ENCODE assay signal across 7 cellular contexts in genomic region chr7:75398771-75399700, GRCh38. TPM values are rescaled to one million over a fixed set of nuclear protein-coding genes. Genes with fewer than 3 reads are reported as not detected.
A peak's percentile ranks its signal among the peaks of the same experiment; 100 is the strongest.
DNase-seq lines count a peak whose midpoint lies in the region; ATAC-seq, FAIRE-seq and TF ChIP-seq lines count a peak whose summit lies in the region.
"Not testable (repeated sequence)": the region's sequence is repeated elsewhere in the genome, so short reads cannot be mapped to it uniquely, and the experiment has no call there.

No MANE protein-coding gene starts in this region.

- CTCF ChIA-PET in T-cell (lab: Charles Lee), result not testable (repeated sequence)

- ATAC-seq in GM18511 (IDR thresholded peaks at IDR 0.05; ENCODE audit: unreplicated experiment) (peak; percentile 69), GM19467 (IDR thresholded peaks at IDR 0.05; ENCODE audit: unreplicated experiment) (peak; percentile 50), HG03045 (IDR thresholded peaks at IDR 0.05; ENCODE audit: unreplicated experiment) (peak; percentile 45), T-cell (replicated peaks in 1 of 4) (peak; percentile 84 to 88 (median 86)), heart right ventricle (peak in 6 of 8 donors; percentile 8 to 43 (median 21)), pancreas (peak in 3 of 4 donors; percentile 3 to 29 (median 21))
- peak; percentile 80 for ATAC-seq in activated T-helper 17 cell treated with anti-CD3 and anti-CD28 coated beads, Interleukin-2, amount 50 U/mL, for 72 hours (replicated peaks)

- not testable (repeated sequence) for H3K27me3 Mint-ChIP-seq in T-cell; activated T-helper 17 cell treated with anti-CD3 and anti-CD28 coated beads, Interleukin-2, amount 50 U/mL, for 72 hours

- not testable (repeated sequence) for H3K4me3 ChIP-seq in heart right ventricle, pancreas

- not testable (repeated sequence) for H3K27me3 ChIP-seq in heart right ventricle, pancreas

- not testable (repeated sequence) for H3K27ac ChIP-seq in heart right ventricle, pancreas

- H3K36me3 Mint-ChIP-seq in T-cell; activated T-helper 17 cell treated with anti-CD3 and anti-CD28 coated beads, Interleukin-2, amount 50 U/mL, for 72 hours (ENCODE audit: low read depth): not testable (repeated sequence)

- H3K36me3 ChIP-seq in heart right ventricle, pancreas: not testable (repeated sequence)

- not testable (repeated sequence) for DNase-seq in T-cell, heart right ventricle
- DNase-seq in pancreas, result peak in 2 of 6 donors; percentile 31 to 52

- H3K4me1 Mint-ChIP-seq in T-cell; activated T-helper 17 cell treated with anti-CD3 and anti-CD28 coated beads, Interleukin-2, amount 50 U/mL, for 72 hours: not testable (repeated sequence)

- H3K9me3 Mint-ChIP-seq in T-cell; activated T-helper 17 cell treated with anti-CD3 and anti-CD28 coated beads, Interleukin-2, amount 50 U/mL, for 72 hours: not testable (repeated sequence)

- H3K27ac Mint-ChIP-seq in T-cell; activated T-helper 17 cell treated with anti-CD3 and anti-CD28 coated beads, Interleukin-2, amount 50 U/mL, for 72 hours: not testable (repeated sequence)

- not testable (repeated sequence) for TF ChIP-seq CTCF in heart right ventricle (IDR thresholded peaks at IDR 0.05); pancreas (IDR thresholded peaks at IDR 0.05)

- not testable (repeated sequence) for FAIRE-seq in pancreas (lab: Jason Lieb, UNC)

- H3K4me3 Mint-ChIP-seq in T-cell; activated T-helper 17 cell treated with anti-CD3 and anti-CD28 coated beads, Interleukin-2, amount 50 U/mL, for 72 hours: not testable (repeated sequence)

- H3K9me3 ChIP-seq in heart right ventricle, pancreas: not testable (repeated sequence)

- POLR2A ChIA-PET in T-cell (lab: Charles Lee), result not testable (repeated sequence)

- intact Hi-C loops in heart right ventricle (cut with DNase I); pancreas (cut with DNase I): not testable (repeated sequence)

- 83 to 89% methylated on average over 2 to 3 of the region's 34 CpGs for WGBS in heart right ventricle, 2 donors
- WGBS in pancreas, 2 donors, result 71 to 95% methylated on average over 2 to 3 of the region's 34 CpGs

- not testable (repeated sequence) for H3K4me1 ChIP-seq in heart right ventricle, pancreas

RNA-seq across cellular contexts. Expression of gene TRIM73, which starts 3.6 kb away (rescaled TPM):
- total RNA-seq in T-cell (10 to 100 TPM; 20.7 to 45.0 (median 30.1) TPM), heart right ventricle (1 to 10 TPM in 8 of 10 donors, under 1 TPM in 2; 0.90 to 2.2 (median 1.2) TPM), pancreas (10 to 100 TPM in 1 of 6 donors, 1 to 10 TPM in 4, under 1 TPM in 1; 0.76 to 11.0 (median 3.3) TPM)
- total RNA-seq in activated T-helper 17 cell treated with anti-CD3 and anti-CD28 coated beads, Interleukin-2, amount 50 U/mL, for 72 hours, result 1 to 10 TPM; 3.2 to 8.6 TPM
- polyA plus RNA-seq in heart right ventricle (1 to 10 TPM; 1.1 to 2.6 TPM), pancreas (1 to 10 TPM; 4.7 to 6.8 TPM)

Comparison
In these comparisons a context has a peak if more than half of its experiments do, and no peak if none do; other contexts are left out.
1. ATAC-seq: peak in every context shown above with its lines; median percentile 86 in T-cell; 80 in activated T-helper 17 cell treated with anti-CD3 and anti-CD28 coated beads, Interleukin-2, amount 50 U/mL, for 72 hours; 69 in GM18511; 50 in GM19467; 45 in HG03045; 21 in heart right ventricle; 21 in pancreas.